In the genomic region with DNA sequence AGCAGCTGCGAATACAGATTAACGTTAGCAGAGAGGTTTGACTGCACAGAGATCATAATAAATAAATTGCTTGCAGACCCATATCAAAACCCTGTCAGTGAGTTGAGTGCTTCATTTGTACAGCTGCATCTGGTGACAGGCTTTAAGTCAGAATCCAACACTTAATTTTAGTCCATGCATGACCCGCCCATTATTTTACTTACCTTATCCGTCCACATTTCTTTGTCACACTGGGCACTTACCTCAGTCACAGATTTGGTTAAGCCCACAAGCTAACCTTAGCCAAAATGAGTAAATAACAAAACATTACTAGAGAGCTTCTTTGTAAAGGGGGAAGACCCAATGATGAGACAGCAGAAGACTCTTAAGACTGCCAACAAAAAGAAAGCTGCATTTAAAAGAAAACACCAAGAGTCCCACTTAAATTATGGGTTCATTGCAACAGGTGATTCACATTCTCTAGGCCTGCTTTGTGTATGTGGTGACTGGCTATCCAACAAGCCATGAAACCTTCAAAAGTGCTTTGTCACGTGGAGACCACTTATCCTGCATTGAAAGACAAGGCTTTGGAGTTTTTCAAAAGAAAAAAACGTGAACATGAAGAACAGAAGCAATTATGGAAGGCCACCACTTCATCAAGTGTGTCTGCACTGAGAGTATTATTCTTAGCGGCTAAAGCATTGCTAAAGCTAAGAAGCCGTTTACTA, we compare ENCODE assay signal across 18 cellular contexts. TPM values are rescaled to one million over a fixed set of nuclear protein-coding genes. Genes with fewer than 3 reads are reported as not detected.
DNase-seq lines count a peak whose midpoint lies in the region; ATAC-seq, FAIRE-seq and TF ChIP-seq lines count a peak whose summit lies in the region.
"Had no signal": no experiment of that assay in that cellular context is flagged by ENCODE, and none has a peak within 500 bp of the region (broad histone marks: within the 10 kb centered on the region; RNA-seq: fewer than 3 reads in every experiment).

No MANE protein-coding gene starts in this region.

- no peak overlapping the region for H2AFZ ChIP-seq in Karpas-422 (ENCODE audit: low read length)
- H2AFZ ChIP-seq in smooth muscle cell (ENCODE audit: low read depth) = no peak overlapping the region
- H2AFZ ChIP-seq: hepatocyte had no signal

- H3K79me2 ChIP-seq in Karpas-422 (ENCODE audit: low read length) (peaks cover 98% of the 10 kb centered on the region), smooth muscle cell (ENCODE audit: low read depth) (peaks cover 93% of the 10 kb centered on the region)

- H3K4me2 ChIP-seq in Karpas-422 (ENCODE audit: low read depth, low read length, poor library complexity, severe bottlenecking) (peak overlapping the region; percentile 25), smooth muscle cell (no peak overlapping the region)
- H3K4me2 ChIP-seq: hepatocyte had no signal

- H3K4me1 ChIP-seq in Karpas-422 (ENCODE audit: low read length) = peaks cover 81% of the 10 kb centered on the region
- H3K4me1 ChIP-seq in smooth muscle cell (ENCODE audit: low read depth) = no peaks in the 10 kb centered on the region

- H3K36me3 ChIP-seq in Karpas-422 (ENCODE audit: insufficient read depth, low read length) (no peaks in the 10 kb centered on the region), SK-N-MC (ENCODE audit: insufficient read depth, low read length) (0 out of 2 replicates have a peak, but pooled peaks cover 4% of the 10 kb centered on the region), smooth muscle cell (ENCODE audit: low read depth) (no peaks in the 10 kb centered on the region)
- H3K36me3 ChIP-seq: SJSA1 had no signal

- H3K4me3 ChIP-seq in Karpas-422 (ENCODE audit: low read length) = no peak overlapping the region
- H3K4me3 ChIP-seq in SK-N-MC = no peak overlapping the region
- H3K4me3 ChIP-seq in smooth muscle cell = no peak overlapping the region
- H3K4me3 ChIP-seq: hepatocyte, SJSA1 had no signal

- H3K9me2 ChIP-seq in Karpas-422 (replicated peaks; ENCODE audit: insufficient read depth, low read length) = no peaks in the 10 kb centered on the region

- peaks cover 2% of the 10 kb centered on the region for H3K36me3 Mint-ChIP-seq in activated naive CD4-positive, alpha-beta T cell treated with anti-CD3 and anti-CD28 coated beads, Interleukin-2, amount 50 U/mL, for 24 hours

- no peak overlapping the region for H3K4me3 Mint-ChIP-seq in activated naive CD4-positive, alpha-beta T cell treated with anti-CD3 and anti-CD28 coated beads, Interleukin-2, amount 50 U/mL, for 24 hours
- H3K4me3 Mint-ChIP-seq: activated naive CD4-positive, alpha-beta T cell treated with anti-CD3 and anti-CD28 coated beads for 36 hours; stimulated activated naive CD8-positive, alpha-beta T cell treated with anti-CD3 and anti-CD28 coated beads, Interleukin-15, Interleukin-2, amounts not matched to agents 100 ng/mL and 50 ng/mL, for 24 hours had no signal

- H3F3A ChIP-seq in smooth muscle cell (ENCODE audit: low read depth) = no peaks in the 10 kb centered on the region

- H3K4me1 Mint-ChIP-seq in activated naive CD4-positive, alpha-beta T cell treated with anti-CD3 and anti-CD28 coated beads, Interleukin-2, amount 50 U/mL, for 24 hours = peaks cover 56% of the 10 kb centered on the region

- no peak for ATAC-seq in GM19397 (IDR thresholded peaks at IDR 0.05; ENCODE audit: unreplicated experiment)

- no peak for FAIRE-seq in urothelium cell line (lab: Jason Lieb, UNC)
- FAIRE-seq: TTC549 had no signal

- no peak for DNase-seq in activated naive CD4-positive, alpha-beta T cell treated with anti-CD3 and anti-CD28 coated beads, Interleukin-2, amount 50 U/mL, for 16 hours
- DNase-seq in Karpas-422 = no peak
- DNase-seq in SK-N-MC (ENCODE audit: low read depth, low spot score) = no peak
- DNase-seq in smooth muscle cell (lab: John Stamatoyannopoulos, UW; ENCODE audit: unreplicated experiment) = no peak
- no peak for DNase-seq in urothelium cell line (ENCODE audit: low spot score)
- DNase-seq in activated gamma-delta T cell (lab: John Stamatoyannopoulos, UW) = no peak
- DNase-seq: DND-41; effector CD4-positive, alpha-beta T cell; KBM-7; NCI-H1694 treated with DMSO at 0.1 percent for 48 hours; occipital lobe had no signal

- 90% methylated on average over 8 of the region's 8 CpGs for WGBS in smooth muscle cell (ENCODE audit: low lambda C conversion rate)

- no peaks in the 10 kb centered on the region for H3K9me3 ChIP-seq in Karpas-422 (ENCODE audit: low read length)
- H3K9me3 ChIP-seq in SK-N-MC (ENCODE audit: low read depth, low read length) = peaks cover 3% of the 10 kb centered on the region; the same call in 1 of the 2 replicates
- H3K9me3 ChIP-seq in smooth muscle cell (replicated peaks; ENCODE audit: low read depth) = no peaks in the 10 kb centered on the region
- H3K9me3 ChIP-seq: SJSA1 had no signal

- H3K27me3 Mint-ChIP-seq in activated naive CD4-positive, alpha-beta T cell treated with anti-CD3 and anti-CD28 coated beads, Interleukin-2, amount 50 U/mL, for 24 hours = no peaks in the 10 kb centered on the region
- H3K27me3 Mint-ChIP-seq: stimulated activated naive CD8-positive, alpha-beta T cell treated with anti-CD3 and anti-CD28 coated beads, Interleukin-15, Interleukin-2, amounts not matched to agents 100 ng/mL and 50 ng/mL, for 24 hours had no signal

- no peaks in the 10 kb centered on the region for H3K9me3 Mint-ChIP-seq in activated naive CD4-positive, alpha-beta T cell treated with anti-CD3 and anti-CD28 coated beads, Interleukin-2, amount 50 U/mL, for 24 hours

- H3K27ac Mint-ChIP-seq in activated naive CD4-positive, alpha-beta T cell treated with anti-CD3 and anti-CD28 coated beads, Interleukin-2, amount 50 U/mL, for 24 hours = peak overlapping the region; percentile 71
- H3K27ac Mint-ChIP-seq: activated naive CD4-positive, alpha-beta T cell treated with anti-CD3 and anti-CD28 coated beads for 36 hours; stimulated activated naive CD8-positive, alpha-beta T cell treated with anti-CD3 and anti-CD28 coated beads, Interleukin-15, Interleukin-2, amounts not matched to agents 100 ng/mL and 50 ng/mL, for 24 hours had no signal

- H4K20me1 ChIP-seq in Karpas-422 (ENCODE audit: insufficient read depth, low read depth, low read length) = no peaks in the 10 kb centered on the region
- peaks cover 71% of the 10 kb centered on the region for H4K20me1 ChIP-seq in smooth muscle cell (ENCODE audit: low read depth)

- TF ChIP-seq CTCF in smooth muscle cell (IDR thresholded peaks at IDR 0.05; ENCODE audit: borderline replicate concordance, insufficient read depth, poor library complexity, severe bottlenecking) = no peak

- H3K9ac ChIP-seq in Karpas-422 (ENCODE audit: low read length) = no peak overlapping the region
- no peak overlapping the region for H3K9ac ChIP-seq in SK-N-MC (ENCODE audit: insufficient read length)
- no peak overlapping the region for H3K9ac ChIP-seq in smooth muscle cell (ENCODE audit: low read depth)

- no peaks in the 10 kb centered on the region for H3K27me3 ChIP-seq in Karpas-422 (ENCODE audit: low read length)
- no peaks in the 10 kb centered on the region for H3K27me3 ChIP-seq in smooth muscle cell (ENCODE audit: low read depth)
- H3K27me3 ChIP-seq: hepatocyte, SJSA1 had no signal

- H3K27ac ChIP-seq in Karpas-422 (ENCODE audit: low read length) (peak overlapping the region; percentile 99), SK-N-MC (peak overlapping the region; percentile 5; the same call in 1 of the 2 replicates), smooth muscle cell (ENCODE audit: low read depth) (peak overlapping the region; percentile 19)
- H3K27ac ChIP-seq: hepatocyte, SJSA1 had no signal

RNA-seq across cellular contexts. Expression of a gene that starts 32.2 kb away (rescaled TPM):
- total RNA-seq in Karpas-422 (2014; rRNA removed; shearing (Covaris generic); ENCODE audit: low replicate concordance) = 39.3 and 65.7 TPM in 2 replicates
- 100 and 130 TPM in 2 replicates for total RNA-seq in smooth muscle cell
- 56.5 and 66.6 TPM in 2 replicates for polyA plus RNA-seq in smooth muscle cell

RNA-seq across cellular contexts. Expression of a gene that starts 32.6 kb away (rescaled TPM):
- total RNA-seq in Karpas-422 (2014; rRNA removed; shearing (Covaris generic); ENCODE audit: low replicate concordance) = 28.5 and 64.4 TPM in 2 replicates
- total RNA-seq in smooth muscle cell = 12.1 and 28.6 TPM in 2 replicates
- 22.5 and 28.0 TPM in 2 replicates for polyA plus RNA-seq in smooth muscle cell

Comparison
In these comparisons a context has a peak if more than half of its experiments do, and no peak if none do; other contexts are left out.
1. H3K27ac ChIP-seq: peak in every context shown above with its lines; median percentile 99 in Karpas-422; 19 in smooth muscle cell; 5 in SK-N-MC.